Comparison of ENCODE assay signal across 10 cellular contexts in the genomic region with DNA sequence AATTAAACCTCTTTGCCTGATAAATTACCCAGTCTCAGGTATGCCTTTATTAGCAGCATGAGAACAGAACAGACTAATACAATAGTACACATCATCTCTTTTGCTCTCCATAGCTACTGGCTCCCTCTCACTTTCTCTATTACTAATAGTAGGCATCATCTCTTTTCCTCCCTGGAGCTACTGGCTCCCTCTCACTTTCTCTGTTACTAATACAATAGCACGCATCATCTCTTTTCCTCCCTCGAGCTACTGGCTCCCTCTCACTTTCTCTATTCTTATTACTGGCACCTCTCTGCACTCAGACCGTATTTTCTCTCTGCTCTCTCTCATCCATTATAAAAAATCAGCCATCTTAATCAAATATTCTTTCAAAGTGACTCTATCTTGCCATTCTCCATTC. TPM values are rescaled to one million over a fixed set of nuclear protein-coding genes. Genes with fewer than 3 reads are reported as not detected.
A peak's percentile ranks its signal among the peaks of the same experiment; 100 is the strongest.
DNase-seq lines count a peak whose midpoint lies in the region; ATAC-seq and TF ChIP-seq lines count a peak whose summit lies in the region.
"Had no signal": no experiment of that assay in that cellular context is flagged by ENCODE, and none has a peak within 500 bp of the region (broad histone marks: within the 10 kb centered on the region; RNA-seq: fewer than 3 reads in every experiment).

No MANE protein-coding gene starts in this region.

- ATAC-seq in activated T-cell treated with anti-CD3 and anti-CD28 coated beads, Interleukin-2, amount 50 U/mL, for 4 hours = peak; percentile 88 to 90
- ATAC-seq in HG02623 (IDR thresholded peaks at IDR 0.05; ENCODE audit: unreplicated experiment) = peak; percentile 54
- ATAC-seq in stimulated activated memory B cell treated with anti-CD40 and anti-IgM and Interleukin-4, amounts not matched to agents 10 μg/mL and 1 μg/mL and 100 μg/mL, for 72 hours = peak; percentile 56
- ATAC-seq: gastroesophageal sphincter had no signal

- H3K4me1 Mint-ChIP-seq in activated T-cell treated with anti-CD3 and anti-CD28 coated beads, Interleukin-2, amount 50 U/mL, for 4 hours (ENCODE audit: low read depth) = peaks cover 40% of the 10 kb centered on the region
- H3K4me1 Mint-ChIP-seq in stimulated activated memory B cell treated with anti-CD40 and anti-IgM and Interleukin-4, amounts not matched to agents 10 μg/mL and 1 μg/mL and 100 μg/mL, for 72 hours = peaks cover 46% of the 10 kb centered on the region

- H3K27ac ChIP-seq in prostate gland = no peak overlapping the region
- H3K27ac ChIP-seq: gastroesophageal sphincter had no signal

- WGBS in prostate gland = 82% methylated on average over 3 of the region's 3 CpGs

- no peak for TF ChIP-seq CTCF in prostate gland (IDR thresholded peaks at IDR 0.05)

- peaks cover 9% of the 10 kb centered on the region for H3K36me3 Mint-ChIP-seq in activated T-cell treated with anti-CD3 and anti-CD28 coated beads, Interleukin-2, amount 50 U/mL, for 4 hours (ENCODE audit: insufficient read depth)
- H3K36me3 Mint-ChIP-seq in stimulated activated memory B cell treated with anti-CD40 and anti-IgM and Interleukin-4, amounts not matched to agents 10 μg/mL and 1 μg/mL and 100 μg/mL, for 72 hours = peaks cover 46% of the 10 kb centered on the region

- no peaks in the 10 kb centered on the region for H3K27me3 ChIP-seq in prostate gland (replicated peaks; ENCODE audit: insufficient read depth)
- H3K27me3 ChIP-seq: gastroesophageal sphincter had no signal

- peak overlapping the region; percentile 50 for H3K4me3 Mint-ChIP-seq in activated T-cell treated with anti-CD3 and anti-CD28 coated beads, Interleukin-2, amount 50 U/mL, for 4 hours
- no peak overlapping the region for H3K4me3 Mint-ChIP-seq in stimulated activated memory B cell treated with anti-CD40 and anti-IgM and Interleukin-4, amounts not matched to agents 10 μg/mL and 1 μg/mL and 100 μg/mL, for 72 hours

- H3K9me3 Mint-ChIP-seq in activated T-cell treated with anti-CD3 and anti-CD28 coated beads, Interleukin-2, amount 50 U/mL, for 4 hours = peaks cover 5% of the 10 kb centered on the region
- H3K9me3 Mint-ChIP-seq in stimulated activated memory B cell treated with anti-CD40 and anti-IgM and Interleukin-4, amounts not matched to agents 10 μg/mL and 1 μg/mL and 100 μg/mL, for 72 hours = peaks cover 8% of the 10 kb centered on the region

- no peaks in the 10 kb centered on the region for H3K36me3 ChIP-seq in prostate gland
- H3K36me3 ChIP-seq: gastroesophageal sphincter had no signal

- H3K4me1 ChIP-seq in prostate gland (replicated peaks) = no peaks in the 10 kb centered on the region

- H3K4me3 ChIP-seq in prostate gland = no peak overlapping the region
- H3K4me3 ChIP-seq: gastroesophageal sphincter had no signal

- peak overlapping the region; percentile 73 for H3K27ac Mint-ChIP-seq in stimulated activated memory B cell treated with anti-CD40 and anti-IgM and Interleukin-4, amounts not matched to agents 10 μg/mL and 1 μg/mL and 100 μg/mL, for 72 hours

- no peak for TF ChIP-seq POLR2A in prostate gland (IDR thresholded peaks at IDR 0.05)

- DNase-seq in activated T-cell treated with anti-CD3 and anti-CD28 coated beads, Interleukin-2, amount 50 U/mL, for 4 hours = no peak
- DNase-seq in activated T-cell treated with anti-CD3 and anti-CD28 coated beads, Interleukin-2, amount 50 U/mL, for 1 hour = no peak
- DNase-seq in NCI-H69 (lab: John Stamatoyannopoulos, UW) (peak; percentile 63), prostate gland (ENCODE audit: low spot score) (no peak), germinal center (ENCODE audit: low spot score) (no peak), 8988T (no peak)
- DNase-seq: NCI-H1105 treated with DMSO at 0.1 percent for 48 hours had no signal

- intact Hi-C loops in prostate gland (cut with DNase I) = no loop called here

- H3K27me3 Mint-ChIP-seq in activated T-cell treated with anti-CD3 and anti-CD28 coated beads, Interleukin-2, amount 50 U/mL, for 4 hours (ENCODE audit: low read depth) = no peaks in the 10 kb centered on the region
- H3K27me3 Mint-ChIP-seq in stimulated activated memory B cell treated with anti-CD40 and anti-IgM and Interleukin-4, amounts not matched to agents 10 μg/mL and 1 μg/mL and 100 μg/mL, for 72 hours = no peaks in the 10 kb centered on the region

- no peaks in the 10 kb centered on the region for H3K9me3 ChIP-seq in prostate gland
- H3K9me3 ChIP-seq: gastroesophageal sphincter had no signal

RNA-seq across cellular contexts. Expression of a gene that starts 37.1 kb away (rescaled TPM):
- 10 to 100 TPM; 18.0 to 19.0 (median 18.3) TPM for total RNA-seq in activated T-cell treated with anti-CD3 and anti-CD28 coated beads, Interleukin-2, amount 50 U/mL, for 4 hours
- 10 to 100 TPM; 14.4 to 41.6 TPM for total RNA-seq in prostate gland
